In the genomic region with DNA sequence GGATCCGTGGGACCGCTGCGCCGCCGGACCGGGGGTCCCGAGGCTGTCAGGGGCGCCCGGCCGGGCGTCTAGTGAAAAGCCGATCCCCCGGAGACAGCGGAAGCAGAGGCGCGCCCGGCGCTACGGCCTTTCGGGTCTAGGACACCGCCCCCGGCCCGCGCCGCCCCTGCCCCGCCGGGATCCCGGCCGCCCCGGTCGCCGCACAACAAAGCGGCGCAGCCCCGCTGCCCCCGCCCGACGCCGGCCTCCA, we compare ENCODE assay signal across 9 cellular contexts. TPM values are rescaled to one million over a fixed set of nuclear protein-coding genes. Genes with fewer than 3 reads are reported as not detected.
DNase-seq lines count a peak whose midpoint lies in the region; ATAC-seq, FAIRE-seq and TF ChIP-seq lines count a peak whose summit lies in the region.
"Had no signal": no experiment of that assay in that cellular context is flagged by ENCODE, and none has a peak within 500 bp of the region (broad histone marks: within the 10 kb centered on the region; RNA-seq: fewer than 3 reads in every experiment).

No MANE protein-coding gene starts in this region.

- TF ChIP-seq RAD21 in A549 (conservative IDR thresholded peaks at IDR 0.05 in 1 of 2, IDR thresholded peaks at IDR 0.05 in 1 of 2) = no peak

- H3K4me1 Mint-ChIP-seq in naive thymus-derived CD4-positive, alpha-beta T cell = peaks cover 3 to 7% (median 5%) of the 10 kb centered on the region in 7 donors

- H3K27me3 Mint-ChIP-seq in naive thymus-derived CD4-positive, alpha-beta T cell = peaks cover 14 to 68% (median 27%) of the 10 kb centered on the region in 5 donors

- H3K27ac Mint-ChIP-seq in naive thymus-derived CD4-positive, alpha-beta T cell = no peak overlapping the region

- peaks cover 0 to 2% (median 0%) of the 10 kb centered on the region in 11 donors for H3K9me3 Mint-ChIP-seq in naive thymus-derived CD4-positive, alpha-beta T cell
- H3K9me3 Mint-ChIP-seq: naive thymus-derived CD8-positive, alpha-beta T cell had no signal

- no peak for TF ChIP-seq CTCF in A549 (IDR thresholded peaks at IDR 0.05)

- H3K36me3 ChIP-seq in mesodermal cell (ENCODE audit: control insufficient read depth, insufficient read depth, low read length) = peaks cover 17% of the 10 kb centered on the region
- H3K36me3 ChIP-seq in naive thymus-derived CD4-positive, alpha-beta T cell (ENCODE audit: control insufficient read depth in 2 of 3, insufficient read depth in 3 of 3, low read length in 3 of 3) = no peaks in the 10 kb centered on the region

- H3K9me3 ChIP-seq in A549 = no peaks in the 10 kb centered on the region
- no peaks in the 10 kb centered on the region for H3K9me3 ChIP-seq in mesodermal cell (ENCODE audit: control insufficient read depth, low read length)
- H3K9me3 ChIP-seq in naive thymus-derived CD4-positive, alpha-beta T cell (ENCODE audit: control insufficient read depth in 2 of 3, low read length in 3 of 3) = no peaks in the 10 kb centered on the region

- peak overlapping the region in 1 of 10 donors; percentile 89 for H3K4me3 Mint-ChIP-seq in naive thymus-derived CD4-positive, alpha-beta T cell

- H3K4me3 ChIP-seq in A549 (peak overlapping the region; percentile 69), mesodermal cell (ENCODE audit: extremely low read depth, insufficient read depth, low read length, poor library complexity, severe bottlenecking) (peak overlapping the region; percentile 82)
- no peak overlapping the region for H3K4me3 ChIP-seq in naive thymus-derived CD4-positive, alpha-beta T cell (ENCODE audit: low read length)

- DNase-seq in A549 (ENCODE audit: low read depth in 1 of 2, low spot score in 1 of 2) (no peak), NOMO-1 (lab: John Stamatoyannopoulos, UW; ENCODE audit: unreplicated experiment in 2 of 2) (no peak), NK-92 (lab: John Stamatoyannopoulos, UW; ENCODE audit: unreplicated experiment) (no peak)
- no peak for DNase-seq in naive thymus-derived CD4-positive, alpha-beta T cell
- no peak for DNase-seq in stimulated activated CD4-positive, alpha-beta T cell treated with anti-CD3 and anti-CD28 coated beads, Interleukin-12 subunit alpha, Interleukin-12 subunit beta, amount 100 ng/mL, for 4 hours

- ATAC-seq in A549 (no peak), HG03066 (IDR thresholded peaks at IDR 0.05; ENCODE audit: low read depth, unreplicated experiment) (peak; percentile 29)
- no peak for ATAC-seq in naive thymus-derived CD4-positive, alpha-beta T cell

- peak overlapping the region; percentile 95 to 100 for H3K27ac ChIP-seq in A549
- peak overlapping the region; percentile 69 for H3K27ac ChIP-seq in cingulate gyrus (ENCODE audit: low read depth, low read length)
- H3K27ac ChIP-seq in mesodermal cell (ENCODE audit: low read depth, low read length, severe bottlenecking) = peak overlapping the region; percentile 100
- no peak overlapping the region for H3K27ac ChIP-seq in naive thymus-derived CD4-positive, alpha-beta T cell (ENCODE audit: low read depth, low read length)

- no peak for TF ChIP-seq POLR2A in A549 (IDR thresholded peaks at IDR 0.05; ENCODE audit: low read length)

- intact Hi-C loops in naive thymus-derived CD4-positive, alpha-beta T cell (cut with micrococcal nuclease) = no loop called here

- CTCF ChIA-PET in A549 (lab: Yijun Ruan, JAX) = no interaction called here
- CTCF ChIA-PET in naive thymus-derived CD4-positive, alpha-beta T cell (lab: Charles Lee) = no interaction called here

- POLR2A ChIA-PET in A549 (lab: Yijun Ruan, JAX) = interaction anchor here (1.3 to 2.7 kb wide), 2 partner anchors 9 to 10 kb away, joined by 5 to 14 read pairs; no protein-coding TSS in a partner anchor
- POLR2A ChIA-PET in naive thymus-derived CD4-positive, alpha-beta T cell (lab: Charles Lee) = no interaction called here

- H3K4me1 ChIP-seq in A549 (peaks cover 34% of the 10 kb centered on the region; the same call in 2 of the 3 replicates), mesodermal cell (ENCODE audit: control insufficient read depth, insufficient read depth, low read length, poor library complexity, severe bottlenecking) (peaks cover 19% of the 10 kb centered on the region)
- no peaks in the 10 kb centered on the region for H3K4me1 ChIP-seq in naive thymus-derived CD4-positive, alpha-beta T cell (ENCODE audit: control insufficient read depth in 2 of 2, insufficient read depth in 2 of 2, low read length in 2 of 2)

- FAIRE-seq in A549 (lab: Jason Lieb, UNC) = no peak

- H3K27me3 ChIP-seq in naive thymus-derived CD4-positive, alpha-beta T cell (ENCODE audit: control insufficient read depth in 2 of 2, insufficient read depth in 2 of 2, low read length in 2 of 2) = peaks cover 0 to 6% of the 10 kb centered on the region in 2 donors

- H3K4me2 ChIP-seq in A549 = peak overlapping the region; percentile 81

- no CpG with 5 or more reads among the region's 39 CpGs for WGBS in A549 (ENCODE audit: missing lambda C conversion rate)
- 0% methylated on average over 26 to 33 of the region's 39 CpGs for WGBS in mesodermal cell (ENCODE audit: insufficient coverage in 2 of 2), 2 experiments

- TF ChIP-seq EP300 in A549 (IDR thresholded peaks at IDR 0.05) = no peak

- H3K36me3 Mint-ChIP-seq in naive thymus-derived CD4-positive, alpha-beta T cell = peaks cover 0 to 5% (median 0%) of the 10 kb centered on the region in 5 donors
- H3K36me3 Mint-ChIP-seq: naive thymus-derived CD8-positive, alpha-beta T cell had no signal

TF ChIP-seq in A549, 52 proteins besides CTCF, POLR2A, EP300 and RAD21:
- TF ChIP-seq FOXS1 (CRISPR knock-in tag; IDR thresholded peaks at IDR 0.05) (no peak), HOXB13 (CRISPR knock-in tag; IDR thresholded peaks at IDR 0.05; ENCODE audit: low read depth) (no peak), FOSB (CRISPR knock-in tag; IDR thresholded peaks at IDR 0.05) (no peak), ZC3H11A (IDR thresholded peaks at IDR 0.05) (no peak), FOSL2 (IDR thresholded peaks at IDR 0.05) (no peak), FOSL2 (CRISPR knock-in tag; IDR thresholded peaks at IDR 0.05) (no peak), ELK1 (IDR thresholded peaks at IDR 0.05; ENCODE audit: low read depth, low read length) (no peak), HMGXB4 (CRISPR knock-in tag; IDR thresholded peaks at IDR 0.05; ENCODE audit: borderline replicate concordance) (no peak), HDAC2 (IDR thresholded peaks at IDR 0.05) (no peak), EHF (CRISPR knock-in tag; IDR thresholded peaks at IDR 0.05) (no peak), HOXB5 (CRISPR knock-in tag; IDR thresholded peaks at IDR 0.05) (no peak), KDM5A (IDR thresholded peaks at IDR 0.05) (no peak), JUN (IDR thresholded peaks at IDR 0.05) (no peak), BHLHE40 (IDR thresholded peaks at IDR 0.05; ENCODE audit: low read depth, low read length) (no peak), RCOR1 (IDR thresholded peaks at IDR 0.05; ENCODE audit: low read depth, low read length) (no peak), NPAS2 (CRISPR knock-in tag; IDR thresholded peaks at IDR 0.05; ENCODE audit: borderline replicate concordance) (no peak), ESRRA (IDR thresholded peaks at IDR 0.05; ENCODE audit: borderline replicate concordance, low read length) (no peak), CBX2 (IDR thresholded peaks at IDR 0.05; ENCODE audit: borderline replicate concordance, low read depth) (no peak)

RNA-seq across cellular contexts. Expression of gene LATS2, which starts 0.6 kb away (rescaled TPM):
- 7.0 and 7.8 TPM in 2 replicates for polyA plus RNA-seq in A549 (2011; rRNA removed)
- 9.9 and 13.0 TPM in 2 replicates for polyA plus RNA-seq in A549 (2012; cell fraction: cytosol; rRNA removed)
- polyA plus RNA-seq in A549 (2012; cell fraction: nucleus; rRNA removed) = 10.7 and 14.1 TPM in 2 replicates
- polyA plus RNA-seq in A549 (2017; fragmentation: RNase III; extraction: RNeasy Plus Mini Kit Qiagen cat#74134 plus additional on column Dnase treatment) = 7.7 to 7.9 TPM (median 7.8 TPM) in 3 replicates
- polyA minus RNA-seq in A549 (2011; rRNA and poly(A)+ RNA removed) = 10.1 and 11.6 TPM in 2 replicates
- polyA plus RNA-seq in mesodermal cell (2013, experiment 1 of 2) = 19.8 TPM
- 18.3 TPM for polyA plus RNA-seq in mesodermal cell (2013, experiment 2 of 2)
- total RNA-seq in naive thymus-derived CD4-positive, alpha-beta T cell = 10 to 100 TPM in 1 of 5 experiments, 1 to 10 TPM in 4; 1.3 to 11.9 (median 2.3) TPM
- not detected for polyA plus RNA-seq in naive thymus-derived CD4-positive, alpha-beta T cell

Comparison
In these comparisons a context has a peak if more than half of its experiments do, and no peak if none do; other contexts are left out.
1. RNA of gene LATS2, which starts 0.6 kb away (polyA plus RNA-seq): 7.0 to 14.1 TPM in A549; not detected in naive thymus-derived CD4-positive, alpha-beta T cell; every median in the first group is over 4 times any median in the second.